ENCODE assay signal across 8 cellular contexts in the genomic region with DNA sequence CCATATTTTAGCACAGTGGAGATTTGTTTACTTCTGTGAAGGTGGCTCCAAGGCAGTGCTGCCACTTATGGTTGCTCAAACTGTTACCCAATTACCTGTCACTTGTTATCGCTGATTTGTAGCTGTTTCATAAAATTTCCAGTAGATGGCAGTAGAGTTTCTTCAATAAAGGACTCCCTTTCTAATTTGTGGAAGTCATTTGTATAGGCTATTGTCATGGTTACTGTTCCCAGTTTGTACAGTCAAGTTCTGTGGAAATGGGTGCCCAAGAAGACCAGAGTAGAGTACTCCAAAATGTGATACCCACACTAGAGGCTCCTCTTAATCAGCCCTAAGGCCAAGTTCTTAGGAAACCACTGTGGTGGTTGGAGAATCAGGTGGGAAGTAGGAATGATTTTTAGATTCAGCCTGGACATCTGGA.
DNase-seq lines count a peak whose midpoint lies in the region; ATAC-seq, FAIRE-seq and TF ChIP-seq lines count a peak whose summit lies in the region.

No MANE protein-coding gene starts in this region.

- H2AFZ ChIP-seq in hepatocyte: no peak overlapping the region
- H2AFZ ChIP-seq in smooth muscle cell (ENCODE audit: low read depth): no peak overlapping the region

- TF ChIP-seq POLR2A in GM18505 (IDR thresholded peaks at IDR 0.05; ENCODE audit: borderline replicate concordance, extremely low read depth, insufficient read depth, insufficient read length): no peak

- H4K20me1 ChIP-seq in hepatocyte (ENCODE audit: insufficient read depth, poor library complexity, severe bottlenecking): no peaks in the 10 kb centered on the region
- peaks cover 50% of the 10 kb centered on the region for H4K20me1 ChIP-seq in smooth muscle cell (ENCODE audit: low read depth)

- H3K4me2 ChIP-seq in hepatocyte: no peak overlapping the region
- H3K4me2 ChIP-seq in smooth muscle cell: no peak overlapping the region

- DNase-seq in CMK (ENCODE audit: low read depth) (peak; percentile 32), GM19239 (ENCODE audit: insufficient read length, low spot score) (peak; percentile 16), NCI-H510A (lab: John Stamatoyannopoulos, UW) (peak; percentile 18), amniotic stem cell (lab: John Stamatoyannopoulos, UW) (peak; percentile 36), hepatocyte (ENCODE audit: low spot score) (peak; percentile 74), smooth muscle cell (lab: John Stamatoyannopoulos, UW; ENCODE audit: unreplicated experiment) (no peak)

- H3K27ac ChIP-seq in hepatocyte (no peak overlapping the region), smooth muscle cell (ENCODE audit: low read depth) (no peak overlapping the region)

- no peaks in the 10 kb centered on the region for H3K9me2 ChIP-seq in hepatocyte (replicated peaks; ENCODE audit: insufficient read depth)

- H3K36me3 ChIP-seq in hepatocyte (replicated peaks; ENCODE audit: insufficient read depth, low read depth): no peaks in the 10 kb centered on the region
- no peaks in the 10 kb centered on the region for H3K36me3 ChIP-seq in smooth muscle cell (ENCODE audit: low read depth)

- H3K27me3 ChIP-seq in hepatocyte: no peaks in the 10 kb centered on the region
- no peaks in the 10 kb centered on the region for H3K27me3 ChIP-seq in smooth muscle cell (ENCODE audit: low read depth)

- H3F3A ChIP-seq in smooth muscle cell (ENCODE audit: low read depth): no peaks in the 10 kb centered on the region

- H3K9ac ChIP-seq in smooth muscle cell (ENCODE audit: low read depth): peak overlapping the region; percentile 6

- peak; percentile 66 for FAIRE-seq in GM19239 (lab: Jason Lieb, UNC)

- peak; percentile 81 for TF ChIP-seq CTCF in hepatocyte (IDR thresholded peaks at IDR 0.05; ENCODE audit: poor library complexity)
- peak; percentile 78 for TF ChIP-seq CTCF in smooth muscle cell (IDR thresholded peaks at IDR 0.05; ENCODE audit: borderline replicate concordance, insufficient read depth, poor library complexity, severe bottlenecking)

- peaks cover 15% of the 10 kb centered on the region for H3K79me2 ChIP-seq in hepatocyte
- H3K79me2 ChIP-seq in smooth muscle cell (ENCODE audit: low read depth): no peaks in the 10 kb centered on the region

- H3K9me3 ChIP-seq in hepatocyte (ENCODE audit: low read depth) (no peaks in the 10 kb centered on the region), smooth muscle cell (replicated peaks; ENCODE audit: low read depth) (no peaks in the 10 kb centered on the region)

- H3K4me3 ChIP-seq in hepatocyte (no peak overlapping the region), smooth muscle cell (no peak overlapping the region)

- 0% methylated on average over 1 of the region's 1 CpG for WGBS in hepatocyte (ENCODE audit: low lambda C conversion rate, missing lambda C conversion rate)
- WGBS in smooth muscle cell (ENCODE audit: low lambda C conversion rate): 0% methylated on average over 1 of the region's 1 CpG

- H3K4me1 ChIP-seq in hepatocyte (ENCODE audit: insufficient read depth) (peaks cover 6% of the 10 kb centered on the region), smooth muscle cell (ENCODE audit: low read depth) (no peaks in the 10 kb centered on the region)

- peak; percentile 80 for ATAC-seq in HG03520 (IDR thresholded peaks at IDR 0.05; ENCODE audit: unreplicated experiment)
- ATAC-seq in GM18505 (IDR thresholded peaks at IDR 0.05; ENCODE audit: unreplicated experiment): no peak
